8 cellular contexts compared by ENCODE assay signal in the genomic region with DNA sequence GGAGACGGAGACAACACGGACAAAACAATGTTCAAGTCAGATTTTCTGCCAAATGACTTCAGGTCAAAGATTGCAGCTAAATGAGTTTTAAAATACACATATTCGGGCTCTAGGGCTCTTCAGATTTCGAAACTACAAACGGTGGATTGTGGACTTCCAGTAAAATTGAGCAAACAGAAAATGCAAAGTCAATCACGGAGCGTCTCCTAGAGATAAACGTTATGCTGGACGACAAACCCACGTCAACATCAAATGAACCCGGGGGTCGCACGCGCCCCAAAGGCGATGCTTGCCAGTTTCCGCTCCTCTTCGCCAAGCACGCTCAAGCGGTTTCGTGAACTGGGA. TPM values are rescaled to one million over a fixed set of nuclear protein-coding genes. Genes with fewer than 3 reads are reported as not detected.
A peak's percentile ranks its signal among the peaks of the same experiment; 100 is the strongest.
DNase-seq lines count a peak whose midpoint lies in the region; ATAC-seq and TF ChIP-seq lines count a peak whose summit lies in the region.

No MANE protein-coding gene starts in this region.

- peak overlapping the region; percentile 97 for H3K4me3 ChIP-seq in AG10803 (ENCODE audit: low read length)
- H3K4me3 ChIP-seq in HEK293 (ENCODE audit: low read depth, low read length), result peak overlapping the region; percentile 98
- peak overlapping the region; percentile 96 to 99 for H3K4me3 ChIP-seq in gastroesophageal sphincter
- H3K4me3 ChIP-seq in sigmoid colon, result peak overlapping the region; percentile 75 to 94 (median 84)

- POLR2A ChIA-PET in HEK293 (lab: Yijun Ruan, JAX), result interaction anchor here (0.6 to 2.1 kb wide), 7 partner anchors 13 to 62 kb away, joined by 3 to 9 read pairs (median 4); a partner anchor contains a TSS
- POLR2A ChIA-PET in activated CD4-positive, alpha-beta memory T cell treated with anti-CD3 and anti-CD28 coated beads for 36 hours (lab: Charles Lee), result interaction anchor here (0.8 to 3.2 kb wide), 5 partner anchors 38 to 46 kb away, joined by 3 to 18 read pairs (median 4); a partner anchor contains a TSS

- H3K4me3 Mint-ChIP-seq in activated CD4-positive, alpha-beta memory T cell treated with anti-CD3 and anti-CD28 coated beads for 36 hours, result peak overlapping the region; percentile 90

- H3K36me3 ChIP-seq in HEK293 (ENCODE audit: control insufficient read depth in 2 of 2, insufficient read depth in 1 of 2, low read length in 2 of 2), result peaks cover 6 to 19% of the 10 kb centered on the region in 2 experiments
- H3K36me3 ChIP-seq in gastroesophageal sphincter, result peaks cover 0 to 11% of the 10 kb centered on the region in 2 donors
- H3K36me3 ChIP-seq in sigmoid colon, result peaks cover 0 to 13% (median 0%) of the 10 kb centered on the region in 4 donors

- intact Hi-C loops in activated CD4-positive, alpha-beta memory T cell treated with anti-CD3 and anti-CD28 coated beads for 36 hours (cut with micrococcal nuclease), result no loop called here
- intact Hi-C loops in sigmoid colon (cut with DNase I), result loop anchor here (1.0 kb wide), 2 partner anchors 39 to 86 kb away; a partner anchor contains a TSS

- peaks cover 43% of the 10 kb centered on the region for H3K4me1 Mint-ChIP-seq in activated CD4-positive, alpha-beta memory T cell treated with anti-CD3 and anti-CD28 coated beads for 36 hours (ENCODE audit: low read depth)

- no peaks in the 10 kb centered on the region for H3K27me3 Mint-ChIP-seq in activated CD4-positive, alpha-beta memory T cell treated with anti-CD3 and anti-CD28 coated beads for 36 hours

- H3K36me3 Mint-ChIP-seq in activated CD4-positive, alpha-beta memory T cell treated with anti-CD3 and anti-CD28 coated beads for 36 hours, result peaks cover 9% of the 10 kb centered on the region

- no peak overlapping the region; the same call in 1 of the 2 replicates for H3K27ac ChIP-seq in HEK293 (ENCODE audit: extremely low read depth, low read depth, low read length)
- H3K27ac ChIP-seq in gastroesophageal sphincter, result peak overlapping the region; percentile 83 to 93 (median 92)
- peak overlapping the region; percentile 89 to 95 (median 92) for H3K27ac ChIP-seq in sigmoid colon

- no peaks in the 10 kb centered on the region for H3K9me3 ChIP-seq in HEK293 (ENCODE audit: control insufficient read depth, insufficient read depth, low read depth, low read length)
- H3K9me3 ChIP-seq in gastroesophageal sphincter, result no peaks in the 10 kb centered on the region
- H3K9me3 ChIP-seq in sigmoid colon, result no peaks in the 10 kb centered on the region

- 0% methylated on average over 7 to 8 of the region's 20 CpGs for WGBS in gastroesophageal sphincter (ENCODE audit: low coverage in 1 of 2), 2 donors
- WGBS in sigmoid colon, 2 donors, result 1% methylated on average over 20 of the region's 20 CpGs

- H3K4me1 ChIP-seq in HEK293 (ENCODE audit: control insufficient read depth, insufficient read depth, low read length) (no peaks in the 10 kb centered on the region; the same call in 1 of the 2 replicates), gastroesophageal sphincter (peaks cover 0 to 45% (median 16%) of the 10 kb centered on the region in 3 donors), sigmoid colon (peaks cover 0 to 35% (median 26%) of the 10 kb centered on the region in 4 donors)

- no peaks in the 10 kb centered on the region for H3K9me3 Mint-ChIP-seq in activated CD4-positive, alpha-beta memory T cell treated with anti-CD3 and anti-CD28 coated beads for 36 hours

- TF ChIP-seq CTCF in AG10803 (conservative IDR thresholded peaks at IDR 0.05; ENCODE audit: low read length) (no peak), HEK293 (tag by site-specific recombination; IDR thresholded peaks at IDR 0.05) (no peak), gastroesophageal sphincter (IDR thresholded peaks at IDR 0.05) (no peak), sigmoid colon (IDR thresholded peaks at IDR 0.05) (no peak)

- H3K27ac Mint-ChIP-seq in activated CD4-positive, alpha-beta memory T cell treated with anti-CD3 and anti-CD28 coated beads for 36 hours, result peak overlapping the region; percentile 91

- CTCF ChIA-PET in HEK293 (lab: Yijun Ruan, JAX), result interaction anchor here (0.9 to 2.7 kb wide), 4 partner anchors 16 to 166 kb away, joined by 3 to 8 read pairs (median 5); no protein-coding TSS in a partner anchor
- CTCF ChIA-PET in activated CD4-positive, alpha-beta memory T cell treated with anti-CD3 and anti-CD28 coated beads for 36 hours (lab: Charles Lee), result interaction anchor here (0.7 to 5.8 kb wide), 7 partner anchors 10 to 97 kb away, joined by 3 to 54 read pairs (median 5); a partner anchor contains a TSS

- TF ChIP-seq POLR2A in gastroesophageal sphincter (IDR thresholded peaks at IDR 0.05) (no peak), sigmoid colon (IDR thresholded peaks at IDR 0.05) (no peak)

- ATAC-seq in gastroesophageal sphincter, result no peak

- no peaks in the 10 kb centered on the region for H3K27me3 ChIP-seq in gastroesophageal sphincter
- H3K27me3 ChIP-seq in sigmoid colon, result no peaks in the 10 kb centered on the region

- TF ChIP-seq EP300 in gastroesophageal sphincter (IDR thresholded peaks at IDR 0.05) (no peak), sigmoid colon (IDR thresholded peaks at IDR 0.05) (no peak)

- DNase-seq in AG10803 (ENCODE audit: low read depth) (peak; percentile 15), sigmoid colon (no peak), pons (ENCODE audit: low spot score) (no peak), NCI-H748 treated with DMSO at 0.1 percent for 48 hours (lab: John Stamatoyannopoulos, UW) (no peak), cerebellar nuclear complex (lab: John Stamatoyannopoulos, UW) (no peak)
- DNase-seq in activated CD4-positive, alpha-beta memory T cell treated with anti-CD3 and anti-CD28 coated beads for 36 hours, result no peak

TF ChIP-seq in HEK293, 187 proteins besides CTCF, POLR2A, EP300 and RAD21:
- no peak for TF ChIP-seq ZNF311 (tag by site-specific recombination; IDR thresholded peaks at IDR 0.05; ENCODE audit: borderline replicate concordance)
- TF ChIP-seq ZNF202 (tag by site-specific recombination; IDR thresholded peaks at IDR 0.05; ENCODE audit: borderline replicate concordance), result no peak
- no peak for TF ChIP-seq ZNF24 (tag by site-specific recombination; IDR thresholded peaks at IDR 0.05)
- TF ChIP-seq, protein P1, sequence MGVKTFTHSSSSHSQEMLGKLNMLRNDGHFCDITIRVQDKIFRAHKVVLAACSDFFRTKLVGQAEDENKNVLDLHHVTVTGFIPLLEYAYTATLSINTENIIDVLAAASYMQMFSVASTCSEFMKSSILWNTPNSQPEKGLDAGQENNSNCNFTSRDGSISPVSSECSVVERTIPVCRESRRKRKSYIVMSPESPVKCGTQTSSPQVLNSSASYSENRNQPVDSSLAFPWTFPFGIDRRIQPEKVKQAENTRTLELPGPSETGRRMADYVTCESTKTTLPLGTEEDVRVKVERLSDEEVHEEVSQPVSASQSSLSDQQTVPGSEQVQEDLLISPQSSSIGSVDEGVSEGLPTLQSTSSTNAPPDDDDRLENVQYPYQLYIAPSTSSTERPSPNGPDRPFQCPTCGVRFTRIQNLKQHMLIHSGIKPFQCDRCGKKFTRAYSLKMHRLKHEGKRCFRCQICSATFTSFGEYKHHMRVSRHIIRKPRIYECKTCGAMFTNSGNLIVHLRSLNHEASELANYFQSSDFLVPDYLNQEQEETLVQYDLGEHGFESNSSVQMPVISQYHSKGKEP (tag by site-specific recombination; IDR thresholded peaks at IDR 0.05), result no peak
- TF ChIP-seq GLIS1 (tag by site-specific recombination; IDR thresholded peaks at IDR 0.05), result no peak
- TF ChIP-seq ZNF600 (tag by site-specific recombination; IDR thresholded peaks at IDR 0.05), result no peak
- no peak for TF ChIP-seq ZNF658 (tag by site-specific recombination; IDR thresholded peaks at IDR 0.05)

RNA-seq across cellular contexts. Expression of a gene that starts 0.5 kb away (rescaled TPM):
- 10 to 100 TPM; 79.3 to 82.3 TPM for total RNA-seq in activated CD4-positive, alpha-beta memory T cell treated with anti-CD3 and anti-CD28 coated beads for 36 hours
- total RNA-seq in gastroesophageal sphincter (10 to 100 TPM; 33.0 to 46.3 (median 41.3) TPM), sigmoid colon (10 to 100 TPM; 43.5 to 77.3 (median 48.3) TPM)
- polyA plus RNA-seq in sigmoid colon, result 10 to 100 TPM; 55.9 to 78.3 (median 70.3) TPM

RNA-seq across cellular contexts. Expression of a gene that starts 38.5 kb away (rescaled TPM):
- 10 to 100 TPM; 10.8 to 11.6 TPM for total RNA-seq in activated CD4-positive, alpha-beta memory T cell treated with anti-CD3 and anti-CD28 coated beads for 36 hours
- total RNA-seq in gastroesophageal sphincter (10 to 100 TPM; 16.1 to 24.6 (median 17.3) TPM), sigmoid colon (10 to 100 TPM; 12.0 to 29.4 (median 16.5) TPM)
- 1 to 10 TPM; 4.8 to 8.6 (median 6.9) TPM for polyA plus RNA-seq in sigmoid colon

RNA-seq across cellular contexts. Expression of a gene that starts 44.5 kb away (rescaled TPM):
- 1 to 10 TPM; 3.9 to 4.4 TPM for total RNA-seq in activated CD4-positive, alpha-beta memory T cell treated with anti-CD3 and anti-CD28 coated beads for 36 hours
- total RNA-seq in gastroesophageal sphincter (1 to 10 TPM; 3.1 to 7.9 (median 3.7) TPM), sigmoid colon (1 to 10 TPM; 2.5 to 5.8 (median 3.3) TPM)
- 1 to 10 TPM in 2 of 3 donors, not detected in 1; 1.6 to 2.1 TPM for polyA plus RNA-seq in sigmoid colon
